35 cellular contexts compared by ENCODE assay signal in genomic region chr14:57329833-57330232, GRCh38.
"Had no signal": no experiment of that assay in that cellular context is flagged by ENCODE, and none has a peak within 500 bp of the region (broad histone marks: within the 10 kb centered on the region; RNA-seq: fewer than 3 reads in every experiment).

No MANE protein-coding gene starts in this region.

- H3K9me3 ChIP-seq: adrenal gland, body of pancreas had no signal

- DNase-seq: activated B cell treated with CpG ODN at 0.5 μM for 24 hours; activated CD4-positive, alpha-beta memory T cell treated with anti-CD3 and anti-CD28 coated beads for 36 hours; activated CD4-positive, alpha-beta T cell treated with anti-CD3 and anti-CD28 coated beads for 4 hours; activated CD4-positive, alpha-beta T cell treated with anti-CD3 and anti-CD28 coated beads, Interleukin-2, amount 10 ng/mL, durations not matched to agents 24 days and 14 days; activated CD4-positive, alpha-beta T cell treated with anti-CD3 and anti-CD28 coated beads, Interleukin-2, amount 50 U/mL, for 1 hour; activated CD4-positive, alpha-beta T cell treated with anti-CD3 and anti-CD28 coated beads, Interleukin-2, amount 50 U/mL, for 4 hours; activated CD4-positive, CD25-positive, alpha-beta regulatory T cell treated with anti-CD3 and anti-CD28 coated beads, Interleukin-2, amount 50 U/mL, for 72 hours; activated CD8-positive, alpha-beta memory T cell treated with anti-CD3 and anti-CD28 coated beads, Interleukin-2, amount 50 U/mL, for 4 hours; activated CD8-positive, alpha-beta T cell treated with anti-CD3 and anti-CD28 coated beads for 36 hours; activated effector memory CD4-positive, alpha-beta T cell treated with anti-CD3 and anti-CD28 coated beads, Interleukin-2, amount 50 U/mL, for 16 hours; activated gamma-delta T cell treated with Interleukin-2 at 50 U/mL for 16 hours; activated naive CD4-positive, alpha-beta T cell; activated naive CD4-positive, alpha-beta T cell treated with anti-CD3 and anti-CD28 coated beads for 36 hours; activated naive CD4-positive, alpha-beta T cell treated with anti-CD3 and anti-CD28 coated beads, Interleukin-2, amount 50 U/mL, for 16 hours; activated naive CD8-positive, alpha-beta T cell treated with anti-CD3 and anti-CD28 coated beads for 36 hours; activated T-cell treated with anti-CD3 and anti-CD28 coated beads for 4 hours; activated T-cell treated with anti-CD3 and anti-CD28 coated beads, Interleukin-2, amount 50 U/mL, for 1 hour; activated T-cell treated with anti-CD3 and anti-CD28 coated beads, Interleukin-2, amount 50 U/mL, for 4 hours; activated T-cell treated with anti-CD3 and anti-CD28 coated beads, Interleukin-2, amount 50 U/mL, for 72 hours; adrenal gland; amniotic stem cell; aorta; body of pancreas; brain microvascular endothelial cell; caudate nucleus; T-helper 2 cell; T-helper 9 cell had no signal

- H3K27ac ChIP-seq: adrenal gland, body of pancreas, brain microvascular endothelial cell, breast epithelium, cardiac muscle cell, VCaP had no signal

- FAIRE-seq: astrocyte, colon, TTC549 had no signal

- H3K27me3 ChIP-seq: adrenal gland, body of pancreas, brain microvascular endothelial cell, breast epithelium, cardiac muscle cell had no signal

- H3K4me3 ChIP-seq: adrenal gland, body of pancreas, breast epithelium, cardiac muscle cell had no signal

- H3K4me1 ChIP-seq: adrenal gland, body of pancreas, breast epithelium had no signal

- H3K36me3 ChIP-seq: adrenal gland, brain microvascular endothelial cell, breast epithelium, cardiac muscle cell had no signal

- ATAC-seq: activated CD8-positive, alpha-beta T cell treated with anti-CD3 and anti-CD28 coated beads for 36 hours; activated naive CD4-positive, alpha-beta T cell treated with anti-CD3 and anti-CD28 coated beads, Interleukin-2, amount 50 U/mL, for 72 hours; activated T-cell treated with anti-CD3 and anti-CD28 coated beads, Interleukin-2, amount 50 U/mL, for 4 hours; activated T-cell treated with anti-CD3 and anti-CD28 coated beads, Interleukin-2, amount 50 U/mL, for 72 hours; activated T-helper 17 cell treated with anti-CD3 and anti-CD28 coated beads, Interleukin-2, amount 50 U/mL, for 72 hours; body of pancreas had no signal
